In genomic region chr14:23926543-23926942, GRCh38 we compare ENCODE assay signal across 2 cellular contexts.
TF ChIP-seq lines count a peak whose summit lies in the region.

No MANE protein-coding gene starts in this region.

TF ChIP-seq in WTC11, 78 proteins besides CTCF, POLR2A, EP300 and RAD21 (continued from another document):
- TF ChIP-seq KAT7 (CRISPR knock-in tag; IDR thresholded peaks at IDR 0.05; ENCODE audit: borderline replicate concordance) (no peak), ATF1 (CRISPR knock-in tag; IDR thresholded peaks at IDR 0.05) (no peak), FOXJ3 (CRISPR knock-in tag; IDR thresholded peaks at IDR 0.05; ENCODE audit: borderline replicate concordance) (no peak), CDX4 (CRISPR knock-in tag; IDR thresholded peaks at IDR 0.05; ENCODE audit: borderline replicate concordance) (no peak), ATF3 (CRISPR knock-in tag; conservative IDR thresholded peaks at IDR 0.05) (no peak), ZNF416 (CRISPR knock-in tag; IDR thresholded peaks at IDR 0.05) (no peak), ETV6 (CRISPR knock-in tag; IDR thresholded peaks at IDR 0.05) (no peak), NFATC4 (CRISPR knock-in tag; IDR thresholded peaks at IDR 0.05) (no peak), FOXP1 (CRISPR knock-in tag; IDR thresholded peaks at IDR 0.05; ENCODE audit: borderline replicate concordance) (no peak), NFYB (CRISPR knock-in tag; conservative IDR thresholded peaks at IDR 0.05; ENCODE audit: low read depth) (no peak), ZNF121 (CRISPR knock-in tag; IDR thresholded peaks at IDR 0.05) (no peak), ZNF671 (CRISPR knock-in tag; IDR thresholded peaks at IDR 0.05) (no peak), ZSCAN18 (CRISPR knock-in tag; IDR thresholded peaks at IDR 0.05) (no peak), ATF2 (CRISPR knock-in tag; IDR thresholded peaks at IDR 0.05; ENCODE audit: borderline replicate concordance, low read depth) (no peak), PRDM15 (CRISPR knock-in tag; IDR thresholded peaks at IDR 0.05) (no peak), ZNF317 (CRISPR knock-in tag; IDR thresholded peaks at IDR 0.05; ENCODE audit: borderline replicate concordance, low read depth) (no peak), ZNF396 (CRISPR knock-in tag; IDR thresholded peaks at IDR 0.05; ENCODE audit: borderline replicate concordance) (no peak)

TF ChIP-seq in H1, 55 proteins besides CTCF, POLR2A, EP300 and RAD21 (continued from another document):
- no peak for TF ChIP-seq POU5F1 (IDR thresholded peaks at IDR 0.05; ENCODE audit: low read depth, low read length)
- no peak for TF ChIP-seq EZH2 (IDR thresholded peaks at IDR 0.05; ENCODE audit: low read depth, low read length, severe bottlenecking)
- TF ChIP-seq SP1 (IDR thresholded peaks at IDR 0.05; ENCODE audit: low read depth, low read length), result no peak
- TF ChIP-seq ASH2L (IDR thresholded peaks at IDR 0.05; ENCODE audit: low read length), result no peak
- no peak for TF ChIP-seq SP4 (IDR thresholded peaks at IDR 0.05; ENCODE audit: low read length)
- no peak for TF ChIP-seq TCF12 (IDR thresholded peaks at IDR 0.05; ENCODE audit: low read depth, low read length)
- no peak for TF ChIP-seq FOSL1 (IDR thresholded peaks at IDR 0.05; ENCODE audit: insufficient read depth, low read depth, low read length)
- no peak for TF ChIP-seq SUZ12 (IDR thresholded peaks at IDR 0.05; ENCODE audit: low read length)
- no peak for TF ChIP-seq SRF (IDR thresholded peaks at IDR 0.05; ENCODE audit: low read depth, low read length)
- TF ChIP-seq RFX5 (IDR thresholded peaks at IDR 0.05; ENCODE audit: borderline replicate concordance, low read depth, low read length), result no peak
- TF ChIP-seq CREB1 (IDR thresholded peaks at IDR 0.05), result no peak
- no peak for TF ChIP-seq SIX5 (IDR thresholded peaks at IDR 0.05; ENCODE audit: low read depth, low read length)
- TF ChIP-seq SP2 (IDR thresholded peaks at IDR 0.05; ENCODE audit: low read length), result no peak
- no peak for TF ChIP-seq ATF2 (IDR thresholded peaks at IDR 0.05; ENCODE audit: low read length)
- TF ChIP-seq MAX (IDR thresholded peaks at IDR 0.05), result no peak
- TF ChIP-seq KDM1A (IDR thresholded peaks at IDR 0.05; ENCODE audit: borderline replicate concordance, low read length), result no peak
- no peak for TF ChIP-seq RNF2 (IDR thresholded peaks at IDR 0.05; ENCODE audit: borderline replicate concordance, low read depth, low read length, missing control alignments, poor library complexity, severe bottlenecking)
- no peak for TF ChIP-seq GTF2F1 (IDR thresholded peaks at IDR 0.05; ENCODE audit: borderline replicate concordance, low read depth, low read length)
- no peak for TF ChIP-seq RBBP5 (IDR thresholded peaks at IDR 0.05; ENCODE audit: borderline replicate concordance, low read depth, low read length)
